26 cellular contexts compared by ENCODE assay signal in the genomic region with DNA sequence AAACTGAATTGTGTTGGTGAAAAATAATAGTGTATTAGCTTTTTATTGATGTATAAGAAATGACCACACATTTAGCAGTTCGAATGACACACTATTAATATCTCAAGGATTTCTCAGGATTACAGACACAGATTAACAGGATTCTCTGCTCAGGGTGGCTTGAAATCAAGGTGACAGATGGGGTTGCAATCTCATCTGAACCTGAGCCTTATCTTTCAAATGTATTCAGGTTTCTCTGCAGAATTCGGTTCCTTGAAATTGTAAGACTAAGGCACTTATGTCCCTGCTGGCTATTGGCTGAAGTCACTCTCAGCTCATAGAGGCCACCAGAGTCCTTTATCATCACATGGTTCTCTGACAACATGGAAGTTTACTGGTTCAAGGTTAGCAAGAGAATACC.
"Had no signal": no experiment of that assay in that cellular context is flagged by ENCODE, and none has a peak within 500 bp of the region (broad histone marks: within the 10 kb centered on the region; RNA-seq: fewer than 3 reads in every experiment).

No MANE protein-coding gene starts in this region.

- H3K36me3 Mint-ChIP-seq: immature natural killer cell; naive thymus-derived CD4-positive, alpha-beta T cell; natural killer cell treated with Interleukin-12 subunit alpha and Interleukin-12 subunit beta and Interleukin-15 and Interleukin-18, amount 100 ng/mL, for 72 hours; stimulated activated memory B cell treated with anti-CD40 and anti-IgM and Interleukin-4, amounts not matched to agents 10 μg/mL and 1 μg/mL and 100 μg/mL, for 72 hours; type B pancreatic cell had no signal

- H3K27ac ChIP-seq: left lung, ovary, right atrium auricular region, spleen, tibial nerve, vagina had no signal

- H3K36me3 ChIP-seq: left lung, ovary, right atrium auricular region, spleen, tibial nerve, vagina had no signal

- H3K4me3 ChIP-seq: left lung, lung, mucosa of descending colon, ovary, right atrium auricular region, spleen, tibial nerve, vagina had no signal

- H3K27me3 ChIP-seq: left lung, ovary, right atrium auricular region, spleen, tibial nerve, vagina had no signal

- H3K4me1 ChIP-seq: left lung, right atrium auricular region, spleen, tibial nerve, vagina had no signal

- H3K27ac Mint-ChIP-seq: immature natural killer cell; naive thymus-derived CD4-positive, alpha-beta T cell; natural killer cell treated with Interleukin-12 subunit alpha and Interleukin-12 subunit beta and Interleukin-15 and Interleukin-18, amount 100 ng/mL, for 72 hours; progenitor cell of endocrine pancreas; stimulated activated memory B cell treated with anti-CD40 and anti-IgM and Interleukin-4, amounts not matched to agents 10 μg/mL and 1 μg/mL and 100 μg/mL, for 72 hours; stimulated activated naive CD8-positive, alpha-beta T cell treated with anti-CD3 and anti-CD28 coated beads, Interleukin-15, amount 100 ng/mL, for 72 hours; type B pancreatic cell had no signal

- H3K9me3 Mint-ChIP-seq: type B pancreatic cell had no signal

- DNase-seq: hypothalamus; immature natural killer cell; kidney; left colon; left lung; midbrain; mucosa of descending colon; naive thymus-derived CD4-positive, alpha-beta T cell; ovary; small intestine; spleen; stimulated activated CD4-positive, alpha-beta T cell treated with anti-CD3 and anti-CD28 coated beads, Interleukin-4, amount 100 ng/mL, for 4 hours; stimulated activated CD8-positive, alpha-beta memory T cell treated with anti-CD3 and anti-CD28 coated beads, Interleukin-4, amount 100 ng/mL, for 48 hours; stimulated activated naive CD4-positive, alpha-beta T cell treated with Interleukin-2 at 50 U/mL for 16 hours; stimulated activated naive CD8-positive, alpha-beta T cell treated with anti-CD3 and anti-CD28 coated beads, Interleukin-15, amount 100 ng/mL, for 72 hours; substantia nigra had no signal

- H3K27me3 Mint-ChIP-seq: naive thymus-derived CD4-positive, alpha-beta T cell; natural killer cell treated with Interleukin-12 subunit alpha and Interleukin-12 subunit beta and Interleukin-15 and Interleukin-18, amount 100 ng/mL, for 72 hours; progenitor cell of endocrine pancreas; stimulated activated memory B cell treated with anti-CD40 and anti-IgM and Interleukin-4, amounts not matched to agents 10 μg/mL and 1 μg/mL and 100 μg/mL, for 72 hours; stimulated activated naive CD8-positive, alpha-beta T cell treated with anti-CD3 and anti-CD28 coated beads, Interleukin-15, amount 100 ng/mL, for 72 hours; type B pancreatic cell had no signal

- H3K9me3 ChIP-seq: ovary, right atrium auricular region, vagina had no signal

- FAIRE-seq: islet of Langerhans, kidney, small intestine had no signal

- ATAC-seq: left colon; left lung; mucosa of descending colon; naive thymus-derived CD4-positive, alpha-beta T cell; natural killer cell treated with Interleukin-12 subunit alpha and Interleukin-12 subunit beta and Interleukin-15 and Interleukin-18, amount 100 ng/mL, for 72 hours; sciatic nerve; stimulated activated memory B cell treated with anti-CD40 and anti-IgM and Interleukin-4, amounts not matched to agents 10 μg/mL and 1 μg/mL and 100 μg/mL, for 72 hours; stimulated activated naive CD8-positive, alpha-beta T cell treated with anti-CD3 and anti-CD28 coated beads, Interleukin-15, amount 100 ng/mL, for 72 hours had no signal

- H3K4me1 Mint-ChIP-seq: immature natural killer cell; naive thymus-derived CD4-positive, alpha-beta T cell; stimulated activated memory B cell treated with anti-CD40 and anti-IgM and Interleukin-4, amounts not matched to agents 10 μg/mL and 1 μg/mL and 100 μg/mL, for 72 hours; stimulated activated naive CD8-positive, alpha-beta T cell treated with anti-CD3 and anti-CD28 coated beads, Interleukin-15, amount 100 ng/mL, for 72 hours had no signal

- H3K4me3 Mint-ChIP-seq: immature natural killer cell; naive thymus-derived CD4-positive, alpha-beta T cell; natural killer cell treated with Interleukin-12 subunit alpha and Interleukin-12 subunit beta and Interleukin-15 and Interleukin-18, amount 100 ng/mL, for 72 hours; stimulated activated memory B cell treated with anti-CD40 and anti-IgM and Interleukin-4, amounts not matched to agents 10 μg/mL and 1 μg/mL and 100 μg/mL, for 72 hours; stimulated activated naive CD8-positive, alpha-beta T cell treated with anti-CD3 and anti-CD28 coated beads, Interleukin-15, amount 100 ng/mL, for 72 hours; type B pancreatic cell had no signal
